Comparison of ENCODE assay signal across 18 cellular contexts in the genomic region with DNA sequence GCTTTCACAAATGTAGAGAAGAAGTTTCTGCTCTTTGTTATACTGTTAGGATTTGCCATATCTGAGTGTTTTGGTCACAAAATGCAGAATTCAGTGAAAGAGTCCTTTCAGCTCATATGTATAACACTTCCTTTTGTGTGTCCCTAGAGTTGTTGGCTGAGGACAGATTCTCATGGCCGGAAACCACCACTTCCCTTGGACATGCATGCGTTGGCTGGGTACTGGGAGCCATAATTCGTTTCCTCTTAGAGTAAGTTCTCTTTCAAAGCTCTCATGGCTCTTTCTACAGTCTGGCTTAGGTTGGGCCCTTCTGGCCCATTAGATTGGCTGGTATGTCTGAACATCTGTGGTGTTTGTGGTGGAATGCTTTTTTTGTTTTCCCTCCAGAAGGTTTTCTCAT.
DNase-seq lines count a peak whose midpoint lies in the region; ATAC-seq and TF ChIP-seq lines count a peak whose summit lies in the region.
"Had no signal": no experiment of that assay in that cellular context is flagged by ENCODE, and none has a peak within 500 bp of the region (broad histone marks: within the 10 kb centered on the region; RNA-seq: fewer than 3 reads in every experiment).

No MANE protein-coding gene starts in this region.

- H3K27ac ChIP-seq in tibial artery: no peak overlapping the region
- H3K27ac ChIP-seq: parathyroid adenoma, uterus had no signal

- no peaks in the 10 kb centered on the region for H3K9me3 ChIP-seq in tibial artery
- H3K9me3 ChIP-seq: uterus had no signal

- H3K4me1 ChIP-seq in tibial artery: peaks cover 0 to 7% (median 3%) of the 10 kb centered on the region in 4 donors
- H3K4me1 ChIP-seq: parathyroid adenoma, uterus had no signal

- intact Hi-C loops in tibial artery (cut with DNase I; ENCODE audit: low total_unique reads): no loop called here

- no peak for TF ChIP-seq CTCF in tibial artery (IDR thresholded peaks at IDR 0.05)

- H3K27me3 ChIP-seq in tibial artery: no peaks in the 10 kb centered on the region
- H3K27me3 ChIP-seq: uterus had no signal

- no peak overlapping the region for H3K4me3 ChIP-seq in tibial artery
- H3K4me3 ChIP-seq: lung, uterus had no signal

- peak; percentile 44 for ATAC-seq in GM18907 (IDR thresholded peaks at IDR 0.05; ENCODE audit: unreplicated experiment)
- peak; percentile 59 for ATAC-seq in HG03342 (IDR thresholded peaks at IDR 0.05; ENCODE audit: unreplicated experiment)
- ATAC-seq in esophagus mucosa: no peak
- ATAC-seq in HG03378 (IDR thresholded peaks at IDR 0.05; ENCODE audit: unreplicated experiment): no peak
- ATAC-seq: naive thymus-derived CD4-positive, alpha-beta T cell had no signal

- H3K36me3 ChIP-seq in tibial artery: no peaks in the 10 kb centered on the region
- H3K36me3 ChIP-seq: uterus had no signal

- DNase-seq in UCSD-AML1 (lab: John Stamatoyannopoulos, UW; ENCODE audit: unreplicated experiment) (peak; percentile 54), tibial artery (peak; percentile 47 to 62), SHP77 treated with DMSO at 0.1 percent for 48 hours (lab: John Stamatoyannopoulos, UW) (no peak)
- DNase-seq: activated CD4-positive, alpha-beta T cell treated with anti-CD3 and anti-CD28 coated beads, Interleukin-2, amount 10 ng/mL, durations not matched to agents 7 days and 5 days; activated naive CD4-positive, alpha-beta T cell treated with Interleukin-2 at 50 U/mL for 16 hours; Calu3; GOT3; naive thymus-derived CD4-positive, alpha-beta T cell; NCI-H774; small intestine; stimulated activated CD4-positive, alpha-beta T cell treated with anti-CD3 and anti-CD28 coated beads, Interleukin-4, amount 100 ng/mL, for 24 hours; uterus had no signal

Comparison
In these comparisons a context has a peak if more than half of its experiments do, and no peak if none do; other contexts are left out.
1. ATAC-seq: peak in GM18907 (single experiment) and HG03342 (single experiment); none in esophagus mucosa (single experiment) and HG03378 (single experiment).